Comparison of ENCODE assay signal across 18 cellular contexts in genomic region chr3:30691944-30692343, GRCh38.
DNase-seq lines count a peak whose midpoint lies in the region; ATAC-seq, FAIRE-seq and TF ChIP-seq lines count a peak whose summit lies in the region.
"Had no signal": no experiment of that assay in that cellular context is flagged by ENCODE, and none has a peak within 500 bp of the region (broad histone marks: within the 10 kb centered on the region; RNA-seq: fewer than 3 reads in every experiment).

No MANE protein-coding gene starts in this region.

- H3K36me3 ChIP-seq in CD8-positive, alpha-beta memory T cell (ENCODE audit: insufficient read depth, low read length) = peaks cover 54% of the 10 kb centered on the region
- peaks cover 99% of the 10 kb centered on the region for H3K36me3 ChIP-seq in neutrophil
- peaks cover 99% of the 10 kb centered on the region for H3K36me3 ChIP-seq in lower lobe of right lung
- H3K36me3 ChIP-seq in aorta (ENCODE audit: control insufficient read depth in 1 of 2, insufficient read depth in 2 of 2, low read length in 1 of 2) = peaks cover 2 to 8% of the 10 kb centered on the region in 2 donors

- H3K27ac ChIP-seq in A549 (peak overlapping the region; percentile 59 to 77; a peak in 5 of 6 replicates), neutrophil (peak overlapping the region; percentile 48), lower lobe of right lung (no peak overlapping the region), aorta (ENCODE audit: low read depth in 1 of 2, low read length in 2 of 2) (peak overlapping the region in 1 of 2 donors; percentile 30)
- H3K27ac ChIP-seq in CD8-positive, alpha-beta memory T cell (ENCODE audit: low read depth, low read length) = no peak overlapping the region

- TF ChIP-seq CTCF in A549 (IDR thresholded peaks at IDR 0.05) (no peak), neutrophil (IDR thresholded peaks at IDR 0.05) (no peak), lower lobe of right lung (IDR thresholded peaks at IDR 0.05) (no peak)

- H3K4me3 ChIP-seq in A549 = no peak overlapping the region
- no peak overlapping the region for H3K4me3 ChIP-seq in CD8-positive, alpha-beta memory T cell (ENCODE audit: low read length)
- no peak overlapping the region for H3K4me3 ChIP-seq in neutrophil (ENCODE audit: low read depth in 1 of 2, low read length in 1 of 2)
- no peak overlapping the region for H3K4me3 ChIP-seq in lower lobe of right lung
- H3K4me3 ChIP-seq in aorta (ENCODE audit: low read length in 2 of 2) = no peak overlapping the region

- ATAC-seq in A549 = no peak
- no peak for ATAC-seq in central memory CD8-positive, alpha-beta T cell (replicated peaks; ENCODE audit: extremely low read depth, poor library complexity, severe bottlenecking)
- no peak for ATAC-seq in lower lobe of right lung
- ATAC-seq in aorta (ENCODE audit: low FRiP score) = no peak
- ATAC-seq in left colon = no peak

- H3K4me1 ChIP-seq in A549 (peaks cover 57% of the 10 kb centered on the region), neutrophil (ENCODE audit: control insufficient read depth in 1 of 2, insufficient read depth in 1 of 2, low read depth in 1 of 2, low read length in 1 of 2) (no peaks in the 10 kb centered on the region), lower lobe of right lung (peaks cover 67% of the 10 kb centered on the region), aorta (ENCODE audit: control insufficient read depth in 1 of 2, insufficient read depth in 2 of 2, low read length in 2 of 2) (peaks cover 11 to 17% of the 10 kb centered on the region in 2 donors)
- H3K4me1 ChIP-seq in CD8-positive, alpha-beta memory T cell (ENCODE audit: insufficient read depth, low read length) = peaks cover 53% of the 10 kb centered on the region

- H3K9me3 Mint-ChIP-seq in CD8-positive, alpha-beta memory T cell = no peaks in the 10 kb centered on the region
- no peaks in the 10 kb centered on the region for H3K9me3 Mint-ChIP-seq in central memory CD8-positive, alpha-beta T cell
- H3K9me3 Mint-ChIP-seq: endodermal cell, nephron had no signal

- POLR2A ChIA-PET in A549 (lab: Yijun Ruan, JAX) = interaction anchor here (0.9 kb wide), 1 partner anchor 86 kb away, joined by 4 read pairs; the partner anchor contains the start of gene TGFBR2
- POLR2A ChIA-PET in CD8-positive, alpha-beta memory T cell (lab: Charles Lee) = interaction anchor here (0.7 kb wide), 1 partner anchor 48 kb away, joined by 5 read pairs; no protein-coding TSS in a partner anchor

- no peak for FAIRE-seq in A549 (lab: Jason Lieb, UNC)

- intact Hi-C loops in lower lobe of right lung (cut with DNase I) = no loop called here
- intact Hi-C loops in aorta (cut with DNase I) = loop anchor here (2.0 to 10.0 kb wide), 6 partner anchors 175 to 647 kb away; no protein-coding TSS in a partner anchor
- intact Hi-C loops in left colon (cut with DNase I, micrococcal nuclease) = no loop called here

- TF ChIP-seq RAD21 in A549 (conservative IDR thresholded peaks at IDR 0.05 in 1 of 2, IDR thresholded peaks at IDR 0.05 in 1 of 2) = no peak

- no peaks in the 10 kb centered on the region for H3K27me3 Mint-ChIP-seq in CD8-positive, alpha-beta memory T cell
- H3K27me3 Mint-ChIP-seq in central memory CD8-positive, alpha-beta T cell = no peaks in the 10 kb centered on the region
- H3K27me3 Mint-ChIP-seq: progenitor cell of endocrine pancreas had no signal

- no peak overlapping the region for H3K4me2 ChIP-seq in A549

- H3K9me3 ChIP-seq in A549 (no peaks in the 10 kb centered on the region), neutrophil (no peaks in the 10 kb centered on the region), lower lobe of right lung (no peaks in the 10 kb centered on the region), aorta (ENCODE audit: control insufficient read depth, low read length) (no peaks in the 10 kb centered on the region)
- no peaks in the 10 kb centered on the region for H3K9me3 ChIP-seq in CD8-positive, alpha-beta memory T cell (ENCODE audit: low read length)

- H3K27me3 ChIP-seq in CD8-positive, alpha-beta memory T cell (ENCODE audit: insufficient read depth, low read length, poor library complexity, severe bottlenecking) = no peaks in the 10 kb centered on the region
- no peaks in the 10 kb centered on the region for H3K27me3 ChIP-seq in neutrophil
- no peaks in the 10 kb centered on the region for H3K27me3 ChIP-seq in lower lobe of right lung (ENCODE audit: low read depth)
- H3K27me3 ChIP-seq in aorta (ENCODE audit: control insufficient read depth in 1 of 2, insufficient read depth in 2 of 2, low read length in 1 of 2) = no peaks in the 10 kb centered on the region

- 83% methylated on average over 1 of the region's 1 CpG for WGBS in A549 (ENCODE audit: missing lambda C conversion rate)
- 17 to 19% methylated on average over 1 of the region's 1 CpG for WGBS in aorta, 2 donors

- CTCF ChIA-PET in A549 (lab: Yijun Ruan, JAX) = interaction anchor here (0.8 to 5.0 kb wide), 10 partner anchors 11 to 650 kb away, joined by 3 to 54 read pairs (median 5); partner anchors contain the start of gene TGFBR2
- CTCF ChIA-PET in CD8-positive, alpha-beta memory T cell (lab: Charles Lee) = interaction anchor here (1.1 to 2.4 kb wide), 5 partner anchors 15 to 649 kb away, joined by 3 to 12 read pairs (median 3); no protein-coding TSS in a partner anchor

- peaks cover 4 to 98% (median 41%) of the 10 kb centered on the region in 3 donors for H3K36me3 Mint-ChIP-seq in CD8-positive, alpha-beta memory T cell
- peaks cover 69% of the 10 kb centered on the region for H3K36me3 Mint-ChIP-seq in central memory CD8-positive, alpha-beta T cell (ENCODE audit: insufficient read depth)

- no peak for TF ChIP-seq POLR2A in A549 (IDR thresholded peaks at IDR 0.05; ENCODE audit: low read length)

- H3K27ac Mint-ChIP-seq in CD8-positive, alpha-beta memory T cell = peak overlapping the region in 6 of 8 donors; percentile 12 to 86 (median 56)
- H3K27ac Mint-ChIP-seq in central memory CD8-positive, alpha-beta T cell (ENCODE audit: low read depth) = peak overlapping the region; percentile 93
- H3K27ac Mint-ChIP-seq: endodermal cell had no signal

- H3K4me3 Mint-ChIP-seq in CD8-positive, alpha-beta memory T cell = no peak overlapping the region
- no peak overlapping the region for H3K4me3 Mint-ChIP-seq in central memory CD8-positive, alpha-beta T cell
- H3K4me3 Mint-ChIP-seq: endodermal cell, nephron had no signal

- DNase-seq in A549 (ENCODE audit: low read depth in 1 of 2, low spot score in 1 of 2) = no peak
- no peak for DNase-seq in CD8-positive, alpha-beta memory T cell
- no peak for DNase-seq in central memory CD8-positive, alpha-beta T cell (ENCODE audit: low spot score in 2 of 2)
- DNase-seq in lower lobe of right lung = no peak
- DNase-seq in aorta = no peak
- no peak for DNase-seq in left colon
- DNase-seq in C1 segment of cervical spinal cord (lab: John Stamatoyannopoulos, UW) = no peak
- DNase-seq: activated CD4-positive, CD25-positive, alpha-beta regulatory T cell treated with anti-CD3 and anti-CD28 coated beads, Interleukin-2, amount 50 U/mL, for 72 hours; activated CD8-positive, alpha-beta memory T cell treated with anti-CD3 and anti-CD28 coated beads, Interleukin-2, amount 50 U/mL, for 48 hours; AML-193; endodermal cell; foreskin fibroblast; NCI-H1436 treated with DMSO at 0.1 percent for 48 hours; SHP77 treated with DMSO at 0.1 percent for 48 hours; stimulated activated naive CD4-positive, alpha-beta T cell had no signal

- H3K4me1 Mint-ChIP-seq in CD8-positive, alpha-beta memory T cell = peaks cover 49 to 89% (median 84%) of the 10 kb centered on the region in 3 donors
- H3K4me1 Mint-ChIP-seq in central memory CD8-positive, alpha-beta T cell = peaks cover 67% of the 10 kb centered on the region

- no peak for TF ChIP-seq EP300 in A549 (IDR thresholded peaks at IDR 0.05)

TF ChIP-seq in A549, 52 proteins besides CTCF, POLR2A, EP300 and RAD21 (continues in another document):
- TF ChIP-seq ESRRA (IDR thresholded peaks at IDR 0.05; ENCODE audit: borderline replicate concordance, low read length) = no peak
- no peak for TF ChIP-seq ELK1 (IDR thresholded peaks at IDR 0.05; ENCODE audit: low read depth, low read length)
- TF ChIP-seq MAX (IDR thresholded peaks at IDR 0.05) = no peak
- TF ChIP-seq EHMT2 (IDR thresholded peaks at IDR 0.05; ENCODE audit: low read depth) = no peak
- no peak for TF ChIP-seq HES2 (IDR thresholded peaks at IDR 0.05)
- TF ChIP-seq ZSCAN20 (CRISPR knock-in tag; IDR thresholded peaks at IDR 0.05) = no peak
- no peak for TF ChIP-seq JUN (IDR thresholded peaks at IDR 0.05)
- no peak for TF ChIP-seq SREBF2 (IDR thresholded peaks at IDR 0.05)
- no peak for TF ChIP-seq BHLHE40 (IDR thresholded peaks at IDR 0.05; ENCODE audit: low read depth, low read length)
- TF ChIP-seq CBX2 (IDR thresholded peaks at IDR 0.05; ENCODE audit: borderline replicate concordance, low read depth) = no peak
- no peak for TF ChIP-seq NPAS2 (CRISPR knock-in tag; IDR thresholded peaks at IDR 0.05; ENCODE audit: borderline replicate concordance)
- no peak for TF ChIP-seq ZC3H11A (IDR thresholded peaks at IDR 0.05)
- TF ChIP-seq ZNF302 (CRISPR knock-in tag; IDR thresholded peaks at IDR 0.05) = no peak
- TF ChIP-seq RFX5 (IDR thresholded peaks at IDR 0.05) = no peak
- no peak for TF ChIP-seq MAFK (IDR thresholded peaks at IDR 0.05; ENCODE audit: partially characterized antibody)
- no peak for TF ChIP-seq RCOR1 (IDR thresholded peaks at IDR 0.05; ENCODE audit: low read depth, low read length)
- TF ChIP-seq HEYL (CRISPR knock-in tag; IDR thresholded peaks at IDR 0.05) = no peak

Comparison
In these comparisons a context has a peak if more than half of its experiments do, and no peak if none do; other contexts are left out.
1. H3K27ac ChIP-seq: peak in A549 (2 of 2) and neutrophil (single experiment); none in CD8-positive, alpha-beta memory T cell (single experiment) and lower lobe of right lung (single experiment).
2. intact Hi-C loops: an anchor here in aorta (2.0 to 10.0 kb wide); none called in lower lobe of right lung and left colon.